Comparison of ENCODE assay signal across 8 cellular contexts in the genomic region with DNA sequence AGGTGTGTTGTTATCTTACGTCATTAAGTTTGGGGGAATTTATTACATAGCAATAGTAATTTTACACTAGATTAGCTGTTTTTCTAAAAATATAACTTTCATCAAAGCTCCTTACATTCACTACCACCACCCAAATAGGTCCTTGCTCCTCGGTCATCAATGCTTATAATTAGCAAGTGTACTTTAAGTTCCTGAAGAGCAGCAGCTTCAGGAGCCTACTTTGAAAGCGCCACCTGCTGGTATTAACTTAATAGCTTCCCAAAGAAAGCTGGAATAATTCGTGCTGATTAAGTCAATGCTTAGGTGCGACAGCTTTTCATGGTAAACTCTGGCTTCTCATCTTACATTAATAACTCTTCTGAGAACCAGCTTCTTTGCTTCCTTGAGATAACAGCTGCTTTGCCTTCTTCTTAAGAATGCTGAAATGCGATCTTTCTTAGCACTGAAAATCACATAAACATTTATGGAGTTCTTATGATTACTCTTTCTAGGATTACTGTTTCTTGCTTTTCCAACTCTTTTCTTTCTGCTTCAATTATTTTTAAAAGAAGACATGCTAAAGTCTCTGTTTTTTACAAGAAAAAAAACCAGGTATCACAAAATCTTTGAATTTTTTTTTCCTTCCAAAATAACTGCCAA. TPM values are rescaled to one million over a fixed set of nuclear protein-coding genes. Genes with fewer than 3 reads are reported as not detected.
DNase-seq lines count a peak whose midpoint lies in the region; ATAC-seq and TF ChIP-seq lines count a peak whose summit lies in the region.

No MANE protein-coding gene starts in this region.

- ATAC-seq in GM19455 (IDR thresholded peaks at IDR 0.05; ENCODE audit: unreplicated experiment): no peak

- TF ChIP-seq CTCF in BE2C (IDR thresholded peaks at IDR 0.05; ENCODE audit: low read depth, low read length) (peak; percentile 83), GM12873 (IDR thresholded peaks at IDR 0.05; ENCODE audit: insufficient read depth, low read depth, low read length, missing control alignments) (peak; percentile 71), retinal pigment epithelial cell (conservative IDR thresholded peaks at IDR 0.05; ENCODE audit: low read depth, low read length) (peak; percentile 81)

- no peak overlapping the region for H3K4me3 Mint-ChIP-seq in activated CD4-positive, alpha-beta T cell treated with anti-CD3 and anti-CD28 coated beads, Interleukin-2, amount 10 ng/mL, durations not matched to agents 24 days and 14 days

- H3K27me3 ChIP-seq in BE2C: no peaks in the 10 kb centered on the region

- no peak overlapping the region for H3K27ac Mint-ChIP-seq in activated CD4-positive, alpha-beta T cell treated with anti-CD3 and anti-CD28 coated beads, Interleukin-2, amount 10 ng/mL, durations not matched to agents 24 days and 14 days

- no peaks in the 10 kb centered on the region for H3K36me3 Mint-ChIP-seq in activated CD4-positive, alpha-beta T cell treated with anti-CD3 and anti-CD28 coated beads, Interleukin-2, amount 10 ng/mL, durations not matched to agents 24 days and 14 days (ENCODE audit: low read depth)

- intact Hi-C loops in activated CD4-positive, alpha-beta T cell treated with anti-CD3 and anti-CD28 coated beads, Interleukin-2, amount 10 ng/mL, durations not matched to agents 24 days and 14 days (cut with micrococcal nuclease): loop anchor here (2.0 kb wide), 1 partner anchor 303 kb away; no protein-coding TSS in a partner anchor
- intact Hi-C loops in head of caudate nucleus (cut with DNase I): loop anchor here (10.0 kb wide), 1 partner anchor 75 kb away; no protein-coding TSS in a partner anchor

- H3K9me3 Mint-ChIP-seq in activated CD4-positive, alpha-beta T cell treated with anti-CD3 and anti-CD28 coated beads, Interleukin-2, amount 10 ng/mL, durations not matched to agents 24 days and 14 days: no peaks in the 10 kb centered on the region

- H3K36me3 ChIP-seq in BE2C: no peaks in the 10 kb centered on the region

- H3K9me3 ChIP-seq in BE2C: no peaks in the 10 kb centered on the region

- H3K4me3 ChIP-seq in BE2C (ENCODE audit: low read depth, low read length) (no peak overlapping the region), retinal pigment epithelial cell (ENCODE audit: low read length) (no peak overlapping the region)

- no peaks in the 10 kb centered on the region for H3K4me1 ChIP-seq in BE2C

- H3K4me1 Mint-ChIP-seq in activated CD4-positive, alpha-beta T cell treated with anti-CD3 and anti-CD28 coated beads, Interleukin-2, amount 10 ng/mL, durations not matched to agents 24 days and 14 days: peaks cover 14% of the 10 kb centered on the region

- DNase-seq in BE2C: peak; percentile 49
- peak; percentile 78 for DNase-seq in NCI-H2171 (lab: John Stamatoyannopoulos, UW)
- peak; percentile 80 for DNase-seq in activated CD4-positive, alpha-beta T cell treated with anti-CD3 and anti-CD28 coated beads, Interleukin-2, amount 10 ng/mL, durations not matched to agents 24 days and 14 days
- peak in 22 of 42 donors; percentile 17 to 78 (median 44) for DNase-seq in head of caudate nucleus
- peak; percentile 34 for DNase-seq in retinal pigment epithelial cell (ENCODE audit: low read depth)
- no peak for DNase-seq in activated CD4-positive, CD25-positive, alpha-beta regulatory T cell treated with anti-CD3 and anti-CD28 coated beads, Interleukin-2, amount 50 U/mL, for 72 hours

- peaks cover 5% of the 10 kb centered on the region for H3K27me3 Mint-ChIP-seq in activated CD4-positive, alpha-beta T cell treated with anti-CD3 and anti-CD28 coated beads, Interleukin-2, amount 10 ng/mL, durations not matched to agents 24 days and 14 days

RNA-seq across cellular contexts. Expression of a gene that starts 10.0 kb away (rescaled TPM):
- polyA plus RNA-seq in BE2C (2012; ENCODE audit: insufficient read depth, insufficient read length, low read depth): 0.52 TPM
- 1.3 and 1.5 TPM in 2 replicates for total RNA-seq in activated CD4-positive, alpha-beta T cell treated with anti-CD3 and anti-CD28 coated beads, Interleukin-2, amount 10 ng/mL, durations not matched to agents 24 days and 14 days

RNA-seq across cellular contexts. Expression of a gene that starts 14.6 kb away (rescaled TPM):
- 4.5 TPM for polyA plus RNA-seq in BE2C (2012; ENCODE audit: insufficient read depth, insufficient read length, low read depth)
- total RNA-seq in activated CD4-positive, alpha-beta T cell treated with anti-CD3 and anti-CD28 coated beads, Interleukin-2, amount 10 ng/mL, durations not matched to agents 24 days and 14 days: 68.3 and 69.4 TPM in 2 replicates
